ENCODE assay signal across 18 cellular contexts in the genomic region with DNA sequence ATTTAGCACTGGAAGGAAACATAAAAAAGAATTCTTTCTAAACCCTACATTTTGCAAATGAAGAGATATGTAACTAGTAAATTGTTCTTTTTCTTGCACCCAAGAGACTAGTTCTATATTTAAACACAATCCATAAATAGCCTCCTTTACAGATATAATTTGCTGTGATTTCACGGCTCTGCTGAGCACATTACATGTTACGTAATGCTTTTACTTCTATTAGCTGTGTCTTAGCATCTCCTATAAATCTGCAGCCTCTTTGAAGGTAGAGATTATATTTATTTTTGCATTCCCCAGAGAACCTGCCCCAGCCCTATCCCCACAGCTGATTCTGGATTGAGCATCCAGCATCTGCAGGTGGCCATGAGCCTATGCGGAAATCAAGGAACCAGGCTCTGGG. TPM values are rescaled to one million over a fixed set of nuclear protein-coding genes. Genes with fewer than 3 reads are reported as not detected.
A peak's percentile ranks its signal among the peaks of the same experiment; 100 is the strongest.
DNase-seq lines count a peak whose midpoint lies in the region; ATAC-seq and TF ChIP-seq lines count a peak whose summit lies in the region.
"Had no signal": no experiment of that assay in that cellular context is flagged by ENCODE, and none has a peak within 500 bp of the region (broad histone marks: within the 10 kb centered on the region; RNA-seq: fewer than 3 reads in every experiment).

No MANE protein-coding gene starts in this region.

- dilution Hi-C loops in IMR-90 (cut with HindIII; ENCODE audit: low sequenced_read_pairs, unreplicated experiment): loop anchor here (25.0 kb wide), 1 partner anchor 550 kb away; no protein-coding TSS in a partner anchor

- no peak overlapping the region for H3K4me2 ChIP-seq in IMR-90 (ENCODE audit: low read depth, low read length)
- H3K4me2 ChIP-seq: GM23338 had no signal

- no peak overlapping the region for H3K4ac ChIP-seq in IMR-90 (ENCODE audit: low read depth, low read length)

- H3K9me1 ChIP-seq in IMR-90 (ENCODE audit: insufficient read depth, low read length): peaks cover 8% of the 10 kb centered on the region; the same call in 1 of the 2 replicates

- no CpG with 5 or more reads among the region's 3 CpGs for WGBS in IMR-90 (ENCODE audit: extremely low coverage in 2 of 2, insufficient read length in 1 of 2), 2 experiments
- 83 to 91% methylated on average over 2 to 3 of the region's 3 CpGs for WGBS in thyroid gland, 2 donors

- no peak for TF ChIP-seq CTCF in IMR-90 (conservative IDR thresholded peaks at IDR 0.05; ENCODE audit: low read depth, low read length)
- TF ChIP-seq CTCF in thyroid gland (IDR thresholded peaks at IDR 0.05): no peak

- intact Hi-C loops in Right ventricle myocardium superior (cut with DNase I) (loop anchor here (10.0 kb wide), 1 partner anchor 73 kb away; no protein-coding TSS in a partner anchor), cardiac septum (cut with DNase I) (loop anchor here (10.0 kb wide), 1 partner anchor 283 kb away; no protein-coding TSS in a partner anchor), IMR-90 (cut with micrococcal nuclease) (no loop called here), thyroid gland (cut with DNase I) (no loop called here)

- no peak overlapping the region for H4K91ac ChIP-seq in IMR-90 (ENCODE audit: insufficient read depth, low read depth, low read length)

- no peak overlapping the region for H2AFZ ChIP-seq in IMR-90 (replicated peaks; ENCODE audit: low read length, poor library complexity)

- no peak overlapping the region for H2AK5ac ChIP-seq in IMR-90 (ENCODE audit: low read depth, low read length)

- no peak for TF ChIP-seq RAD21 in IMR-90 (IDR thresholded peaks at IDR 0.05; ENCODE audit: low read length)

- in situ Hi-C loops in IMR-90 (cut with MboI; ENCODE audit: low sequenced_read_pairs): loop anchor here (25.0 kb wide), 1 partner anchor 1400 kb away; no protein-coding TSS in a partner anchor

- no peak for TF ChIP-seq POLR2A in IMR-90 (IDR thresholded peaks at IDR 0.05; ENCODE audit: low read depth, low read length)
- TF ChIP-seq POLR2A in thyroid gland (IDR thresholded peaks at IDR 0.05): no peak

- no peak overlapping the region for H2BK15ac ChIP-seq in IMR-90 (ENCODE audit: low read depth, low read length)

- no peak overlapping the region for H4K8ac ChIP-seq in IMR-90 (ENCODE audit: low read depth in 2 of 2, low read length in 2 of 2)

- H3K23ac ChIP-seq in IMR-90 (ENCODE audit: low read depth, low read length): no peak overlapping the region

- peaks cover 5% of the 10 kb centered on the region for H3K4me1 ChIP-seq in IMR-90 (ENCODE audit: control insufficient read depth, insufficient read depth, low read length)
- H3K4me1 ChIP-seq in thyroid gland: no peaks in the 10 kb centered on the region
- H3K4me1 ChIP-seq: Peyer's patch had no signal

- no peak overlapping the region for H2BK20ac ChIP-seq in IMR-90 (ENCODE audit: low read depth, low read length)

- H3K27me3 ChIP-seq in IMR-90 (ENCODE audit: control insufficient read depth, insufficient read depth, low read length) (no peaks in the 10 kb centered on the region), thyroid gland (no peaks in the 10 kb centered on the region)
- H3K27me3 ChIP-seq: Peyer's patch had no signal

- no peaks in the 10 kb centered on the region for H3K79me1 ChIP-seq in IMR-90 (ENCODE audit: low read depth in 1 of 2, low read length in 2 of 2)

- H2BK5ac ChIP-seq in IMR-90 (ENCODE audit: low read depth, low read length, poor library complexity, severe bottlenecking): no peak overlapping the region

- no TSS peak for BruUV-seq in IMR-90 (replicated peaks; lab: Mats Ljungman, UMichigan)

- H3K18ac ChIP-seq in IMR-90 (ENCODE audit: low read depth, low read length): no peak overlapping the region

- H3K14ac ChIP-seq in IMR-90 (replicated peaks; ENCODE audit: low read depth, low read length): no peak overlapping the region

- no peak overlapping the region for H2BK120ac ChIP-seq in IMR-90 (ENCODE audit: low read depth, low read length)

- no peak overlapping the region for H2AK9ac ChIP-seq in IMR-90 (replicated peaks; ENCODE audit: low read depth, low read length, poor library complexity)

- H3K56ac ChIP-seq in IMR-90 (ENCODE audit: extremely low read depth, insufficient read depth, low read length): no peak overlapping the region

- H3K4me3 ChIP-seq in IMR-90 (ENCODE audit: insufficient read depth, low read depth, low read length) (no peak overlapping the region), thyroid gland (replicated peaks in 1 of 3) (no peak overlapping the region)
- H3K4me3 ChIP-seq: GM23338, Peyer's patch had no signal

- H3K36me3 ChIP-seq in IMR-90 (ENCODE audit: control insufficient read depth, insufficient read depth, low read length) (no peaks in the 10 kb centered on the region), thyroid gland (no peaks in the 10 kb centered on the region)
- H3K36me3 ChIP-seq: Peyer's patch had no signal

- CTCF ChIA-PET in IMR-90 (lab: Yijun Ruan, JAX): interaction anchor here (0.6 to 1.3 kb wide), 2 partner anchors 17 to 525 kb away, joined by 3 to 4 read pairs; no protein-coding TSS in a partner anchor

- H4K20me1 ChIP-seq in IMR-90 (ENCODE audit: insufficient read depth, low read length): no peaks in the 10 kb centered on the region

- H3K27ac ChIP-seq in IMR-90 (ENCODE audit: insufficient read depth, low read length): no peak overlapping the region
- peak overlapping the region; percentile 2 for H3K27ac ChIP-seq in cingulate gyrus (ENCODE audit: low read depth, low read length)
- H3K27ac ChIP-seq in thyroid gland: no peak overlapping the region
- H3K27ac ChIP-seq: Peyer's patch had no signal

- no peaks in the 10 kb centered on the region for H3K9me3 ChIP-seq in IMR-90 (ENCODE audit: control insufficient read depth, insufficient read depth, low read length)
- H3K9me3 ChIP-seq in thyroid gland: no peaks in the 10 kb centered on the region
- H3K9me3 ChIP-seq: Peyer's patch had no signal

- DNase-seq in Right ventricle myocardium superior (no peak), cardiac septum (ENCODE audit: low spot score) (no peak), IMR-90 (no peak), putamen (ENCODE audit: low spot score) (peak; percentile 52), thyroid gland (no peak), NCI-H2171 (lab: John Stamatoyannopoulos, UW) (no peak), NCI-H82 treated with DMSO at 0.1 percent for 48 hours (lab: John Stamatoyannopoulos, UW; ENCODE audit: unreplicated experiment) (no peak)
- DNase-seq: CD8-positive, alpha-beta T cell; EL; KBM-7; NCI-H1105; NCI-H1694 treated with DMSO at 0.1 percent for 48 hours; NCI-H446 treated with DMSO at 0.1 percent for 48 hours; NK-92 treated with Interleukin-12 subunit alpha and Interleukin-12 subunit beta, amount 100 ng/mL, for 24 hours; Peyer's patch had no signal

- ATAC-seq in Right ventricle myocardium superior (ENCODE audit: poor library complexity) (peak; percentile 67), IMR-90 (ENCODE audit: low read depth) (no peak)
- ATAC-seq: CD8-positive, alpha-beta T cell; GM23338; HCT116 had no signal

- H4K5ac ChIP-seq in IMR-90 (ENCODE audit: low read depth, low read length): no peak overlapping the region

- POLR2A ChIA-PET in IMR-90 (lab: Charles Lee; ENCODE audit: unreplicated experiment): no interaction called here

- H3K9ac ChIP-seq in IMR-90 (ENCODE audit: low read depth, low read length): no peak overlapping the region

TF ChIP-seq in IMR-90, 13 proteins besides CTCF, POLR2A, EP300 and RAD21:
- TF ChIP-seq MAFK (IDR thresholded peaks at IDR 0.05; ENCODE audit: low read depth, low read length) (no peak), CEBPB (IDR thresholded peaks at IDR 0.05; ENCODE audit: low read depth, low read length) (peak; percentile 48)

RNA-seq across cellular contexts. Expression of a gene that starts 32.2 kb away (rescaled TPM):
- total RNA-seq in Right ventricle myocardium superior (4.2 TPM), cardiac septum (8.7 TPM), IMR-90 (2012; rRNA removed) (4.4 and 4.7 TPM in 2 replicates), thyroid gland (10 to 100 TPM in 1 of 4 donors, 1 to 10 TPM in 3; 4.2 to 13.2 (median 4.6) TPM)
- polyA plus RNA-seq in IMR-90 (2012; rRNA removed): 1.5 and 3.2 TPM in 2 replicates
- polyA plus RNA-seq in IMR-90 (2012; cell fraction: cytosol; rRNA removed): 0.76 and 0.83 TPM in 2 replicates
- 1.1 and 3.7 TPM in 2 replicates for polyA plus RNA-seq in IMR-90 (2012; cell fraction: nucleus; rRNA removed; ENCODE audit: low replicate concordance)

RNA-seq across cellular contexts. Expression of a gene that starts 32.3 kb away (rescaled TPM):
- total RNA-seq in Right ventricle myocardium superior (3.4 TPM), cardiac septum (8.9 TPM), IMR-90 (2012; rRNA removed) (0.72 and 1.9 TPM in 2 replicates), thyroid gland (10 to 100 TPM in 3 of 4 donors, 1 to 10 TPM in 1; 8.6 to 19.8 (median 10.6) TPM)
- polyA plus RNA-seq in IMR-90 (2012; rRNA removed): 0.27 and 0.70 TPM in 2 replicates
- 0.12 and 0.21 TPM in 2 replicates for polyA plus RNA-seq in IMR-90 (2012; cell fraction: cytosol; rRNA removed)
- 0.14 and 1.9 TPM in 2 replicates for polyA plus RNA-seq in IMR-90 (2012; cell fraction: nucleus; rRNA removed; ENCODE audit: low replicate concordance)
- total RNA-seq: CD8-positive, alpha-beta T cell had no signal

Comparison
In these comparisons a context has a peak if more than half of its experiments do, and no peak if none do; other contexts are left out.
1. intact Hi-C loops: an anchor here in Right ventricle myocardium superior (10.0 kb wide) and cardiac septum (10.0 kb wide); none called in IMR-90 and thyroid gland.